ENCODE assay signal across 1 cellular context in the genomic region with DNA sequence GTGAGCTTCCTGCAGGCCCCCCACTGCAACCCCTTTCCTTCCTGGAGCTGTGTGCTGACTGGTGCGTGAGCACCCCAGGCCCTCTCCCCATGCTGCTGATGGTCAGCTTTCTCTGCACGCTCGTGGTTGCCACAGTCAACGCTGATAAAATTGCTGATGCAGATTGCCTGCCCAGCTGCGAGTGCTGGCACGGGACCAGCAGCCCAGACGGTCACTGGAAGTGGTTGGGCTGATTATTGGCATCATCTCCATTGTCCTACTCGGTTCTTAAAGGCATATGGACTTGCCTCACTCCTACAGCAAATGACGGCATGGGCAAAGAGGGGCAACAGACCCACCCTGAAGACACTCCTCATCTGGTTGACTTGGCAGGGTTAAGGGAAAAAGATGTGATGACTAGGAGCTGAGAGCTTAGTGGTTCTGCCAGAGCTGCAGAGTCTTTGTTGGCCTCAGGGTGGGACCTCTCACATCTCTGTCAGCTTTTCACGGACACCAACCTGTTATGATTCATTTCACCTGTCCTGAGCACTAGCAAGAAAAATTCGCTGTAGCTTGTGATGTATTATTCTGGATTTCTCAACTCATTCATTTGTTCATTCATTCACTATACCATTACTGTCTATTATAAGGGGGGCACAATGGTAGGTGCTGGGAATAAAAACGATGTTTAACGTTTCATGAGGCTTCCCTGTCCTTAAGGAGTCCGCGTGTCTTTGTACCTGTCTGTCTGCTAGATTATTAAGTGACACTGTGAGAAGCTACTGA.
TF ChIP-seq lines count a peak whose summit lies in the region.

No MANE protein-coding gene starts in this region.

TF ChIP-seq in K562, 482 proteins besides CTCF, POLR2A, EP300 and RAD21 (continued from another document):
- TF ChIP-seq MGA (IDR thresholded peaks at IDR 0.05) (no peak), ZNF316 (IDR thresholded peaks at IDR 0.05) (peak; percentile 52), SETDB1 (IDR thresholded peaks at IDR 0.05; ENCODE audit: low read length) (no peak), EWSR1 (IDR thresholded peaks at IDR 0.05; ENCODE audit: borderline replicate concordance, low read depth, partially characterized antibody) (no peak), MAFG (tag; conservative IDR thresholded peaks at IDR 0.05) (no peak), L3MBTL2 (IDR thresholded peaks at IDR 0.05) (no peak), CCAR2 (IDR thresholded peaks at IDR 0.05; ENCODE audit: low read depth, low read length) (no peak), RBBP5 (IDR thresholded peaks at IDR 0.05; ENCODE audit: borderline replicate concordance, insufficient read depth, low read length, poor library complexity, severe bottlenecking) (peak; percentile 9), ZZZ3 (IDR thresholded peaks at IDR 0.05) (no peak), NR0B1 (IDR thresholded peaks at IDR 0.05; ENCODE audit: partially characterized antibody) (no peak), HNRNPK (IDR thresholded peaks at IDR 0.05; ENCODE audit: low read depth, low read length, poor library complexity, severe bottlenecking) (no peak), CBFA2T3 (IDR thresholded peaks at IDR 0.05) (peak; percentile 13; the same call in 1 of the 2 replicates)
- TF ChIP-seq, protein P1, sequence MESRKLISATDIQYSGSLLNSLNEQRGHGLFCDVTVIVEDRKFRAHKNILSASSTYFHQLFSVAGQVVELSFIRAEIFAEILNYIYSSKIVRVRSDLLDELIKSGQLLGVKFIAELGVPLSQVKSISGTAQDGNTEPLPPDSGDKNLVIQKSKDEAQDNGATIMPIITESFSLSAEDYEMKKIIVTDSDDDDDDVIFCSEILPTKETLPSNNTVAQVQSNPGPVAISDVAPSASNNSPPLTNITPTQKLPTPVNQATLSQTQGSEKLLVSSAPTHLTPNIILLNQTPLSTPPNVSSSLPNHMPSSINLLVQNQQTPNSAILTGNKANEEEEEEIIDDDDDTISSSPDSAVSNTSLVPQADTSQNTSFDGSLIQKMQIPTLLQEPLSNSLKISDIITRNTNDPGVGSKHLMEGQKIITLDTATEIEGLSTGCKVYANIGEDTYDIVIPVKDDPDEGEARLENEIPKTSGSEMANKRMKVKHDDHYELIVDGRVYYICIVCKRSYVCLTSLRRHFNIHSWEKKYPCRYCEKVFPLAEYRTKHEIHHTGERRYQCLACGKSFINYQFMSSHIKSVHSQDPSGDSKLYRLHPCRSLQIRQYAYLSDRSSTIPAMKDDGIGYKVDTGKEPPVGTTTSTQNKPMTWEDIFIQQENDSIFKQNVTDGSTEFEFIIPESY (CRISPR knock-in tag; IDR thresholded peaks at IDR 0.05) = no peak
